In the genomic region with DNA sequence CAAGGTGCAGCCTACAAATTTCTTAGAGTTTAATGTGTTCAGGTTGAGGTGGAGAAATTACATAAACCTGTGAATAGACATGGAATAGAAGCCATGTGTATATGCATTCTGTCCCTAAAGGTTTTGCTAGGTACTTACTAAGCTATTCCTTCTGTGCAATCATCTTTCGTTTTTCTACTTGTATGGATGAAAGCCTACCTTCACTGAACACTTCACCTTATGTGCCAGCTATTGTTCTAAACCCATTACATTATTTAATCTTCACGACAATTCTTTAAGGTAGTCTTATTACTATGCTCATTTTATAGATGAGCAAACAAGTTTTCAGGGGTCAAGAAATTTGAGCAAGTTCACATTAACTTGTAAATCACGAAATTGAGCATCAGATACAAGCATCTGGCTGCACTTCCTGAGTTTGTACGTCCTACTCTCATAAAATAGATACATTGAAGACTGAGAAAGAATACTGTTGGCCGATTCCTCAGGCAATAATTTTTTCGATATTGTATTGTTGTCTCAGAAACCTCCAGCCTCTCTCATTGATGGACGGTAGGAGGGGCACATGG, we compare ENCODE assay signal across 1 cellular context.
TF ChIP-seq lines count a peak whose summit lies in the region.

No MANE protein-coding gene starts in this region.

TF ChIP-seq in K562, 482 proteins besides CTCF, POLR2A, EP300 and RAD21 (continued from another document):
- TF ChIP-seq AFF4 (CRISPR knock-in tag; IDR thresholded peaks at IDR 0.05), result no peak
- TF ChIP-seq, protein P1, sequence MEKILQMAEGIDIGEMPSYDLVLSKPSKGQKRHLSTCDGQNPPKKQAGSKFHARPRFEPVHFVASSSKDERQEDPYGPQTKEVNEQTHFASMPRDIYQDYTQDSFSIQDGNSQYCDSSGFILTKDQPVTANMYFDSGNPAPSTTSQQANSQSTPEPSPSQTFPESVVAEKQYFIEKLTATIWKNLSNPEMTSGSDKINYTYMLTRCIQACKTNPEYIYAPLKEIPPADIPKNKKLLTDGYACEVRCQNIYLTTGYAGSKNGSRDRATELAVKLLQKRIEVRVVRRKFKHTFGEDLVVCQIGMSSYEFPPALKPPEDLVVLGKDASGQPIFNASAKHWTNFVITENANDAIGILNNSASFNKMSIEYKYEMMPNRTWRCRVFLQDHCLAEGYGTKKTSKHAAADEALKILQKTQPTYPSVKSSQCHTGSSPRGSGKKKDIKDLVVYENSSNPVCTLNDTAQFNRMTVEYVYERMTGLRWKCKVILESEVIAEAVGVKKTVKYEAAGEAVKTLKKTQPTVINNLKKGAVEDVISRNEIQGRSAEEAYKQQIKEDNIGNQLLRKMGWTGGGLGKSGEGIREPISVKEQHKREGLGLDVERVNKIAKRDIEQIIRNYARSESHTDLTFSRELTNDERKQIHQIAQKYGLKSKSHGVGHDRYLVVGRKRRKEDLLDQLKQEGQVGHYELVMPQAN (IDR thresholded peaks at IDR 0.05; ENCODE audit: borderline replicate concordance), result peak; percentile 14; the same call in 1 of the 2 replicates
- no peak for TF ChIP-seq FOS (IDR thresholded peaks at IDR 0.05; ENCODE audit: extremely low read depth, insufficient read length)
- TF ChIP-seq SIN3A (IDR thresholded peaks at IDR 0.05; ENCODE audit: borderline replicate concordance in 2 of 2, control insufficient read depth in 1 of 2, low read depth in 2 of 2, low read length in 2 of 2), result no peak
- TF ChIP-seq SMAD2 (IDR thresholded peaks at IDR 0.05; ENCODE audit: low read depth, low read length), result no peak
- TF ChIP-seq TAF9B (IDR thresholded peaks at IDR 0.05; ENCODE audit: partially characterized antibody), result peak; percentile 59
TF ChIP-seq in K562: peak in this region for 4.
